Comparison of ENCODE assay signal across 26 cellular contexts in genomic region chr2:27270680-27271079, GRCh38. TPM values are rescaled to one million over a fixed set of nuclear protein-coding genes. Genes with fewer than 3 reads are reported as not detected.
"Had no signal": no experiment of that assay in that cellular context is flagged by ENCODE, and none has a peak within 500 bp of the region (broad histone marks: within the 10 kb centered on the region; RNA-seq: fewer than 3 reads in every experiment).

No MANE protein-coding gene starts in this region.

- H3K27ac ChIP-seq: Peyer's patch, RWPE1, SJSA1 had no signal

- H3K36me3 ChIP-seq: Peyer's patch, SJSA1 had no signal

- ATAC-seq: activated CD4-positive, CD25-positive, alpha-beta regulatory T cell treated with anti-CD3 and anti-CD28 coated beads, Interleukin-2, amount 50 U/mL, for 24 hours; activated CD8-positive, alpha-beta memory T cell treated with anti-CD3 and anti-CD28 coated beads, Interleukin-2, amount 10 ng/mL, durations not matched to agents 7 days and 5 days; activated naive CD4-positive, alpha-beta T cell treated with anti-CD3 and anti-CD28 coated beads, Interleukin-2, amount 50 U/mL, for 72 hours; activated T-cell treated with anti-CD3 and anti-CD28 coated beads, Interleukin-2, amount 50 U/mL, for 4 hours; SK-N-SH treated with all-trans-retinoic acid at 6 μM for 48 hours had no signal

- H3K9me3 ChIP-seq: Peyer's patch, SJSA1 had no signal

- H3K27me3 ChIP-seq: Peyer's patch had no signal

- H3K4me1 ChIP-seq: Peyer's patch, SJSA1 had no signal

- FAIRE-seq: astrocyte had no signal

- DNase-seq: activated CD4-positive, alpha-beta T cell treated with anti-CD3 and anti-CD28 coated beads for 4 hours; activated CD8-positive, alpha-beta memory T cell treated with anti-CD3 and anti-CD28 coated beads, Interleukin-2, amount 10 ng/mL, durations not matched to agents 7 days and 5 days; activated effector memory CD4-positive, alpha-beta T cell treated with anti-CD3 and anti-CD28 coated beads, Interleukin-2, amount 50 U/mL, for 16 hours; activated naive CD4-positive, alpha-beta T cell treated with Interleukin-2 at 50 U/mL for 16 hours; activated T-cell treated with anti-CD3 and anti-CD28 coated beads, Interleukin-2, amount 50 U/mL, for 4 hours; amygdala; NCI-H1092; NCI-H1417 treated with DMSO at 0.1 percent for 48 hours; NCI-H1694; NCI-H2029; NCI-H345; NCI-H510A; NCI-H526 treated with DMSO at 0.1 percent for 48 hours; NCI-H82; Peyer's patch; SHP77; SW 1271 had no signal

- H3K4me3 ChIP-seq: Peyer's patch, SJSA1 had no signal

RNA-seq across cellular contexts. Expression of gene DNAJC5G, which starts 4.6 kb away (rescaled TPM):
- total RNA-seq: activated CD8-positive, alpha-beta memory T cell treated with anti-CD3 and anti-CD28 coated beads, Interleukin-2, amount 10 ng/mL, durations not matched to agents 7 days and 5 days; activated naive CD4-positive, alpha-beta T cell treated with anti-CD3 and anti-CD28 coated beads, Interleukin-2, amount 50 U/mL, for 72 hours; activated T-cell treated with anti-CD3 and anti-CD28 coated beads, Interleukin-2, amount 50 U/mL, for 4 hours; astrocyte; LHCN-M2; M059J; SJSA1; T-helper 1 cell treated with Interleukin-12 subunit alpha and Interleukin-12 subunit beta and Interleukin-4 antibody, amounts not matched to agents 30 ng/mL and 1 ng/mL, for 36 hours had no signal

RNA-seq across cellular contexts. Expression of gene SLC30A3, which starts 7.8 kb away (rescaled TPM):
- total RNA-seq: M059J, SJSA1 had no signal

RNA-seq across cellular contexts. Expression of gene TRIM54, which starts 11.5 kb away (rescaled TPM):
- total RNA-seq: activated naive CD4-positive, alpha-beta T cell treated with anti-CD3 and anti-CD28 coated beads, Interleukin-2, amount 50 U/mL, for 72 hours; astrocyte; SJSA1; T-helper 1 cell treated with Interleukin-12 subunit alpha and Interleukin-12 subunit beta and Interleukin-4 antibody, amounts not matched to agents 30 ng/mL and 1 ng/mL, for 36 hours had no signal
